8 cellular contexts compared by ENCODE assay signal in the genomic region with DNA sequence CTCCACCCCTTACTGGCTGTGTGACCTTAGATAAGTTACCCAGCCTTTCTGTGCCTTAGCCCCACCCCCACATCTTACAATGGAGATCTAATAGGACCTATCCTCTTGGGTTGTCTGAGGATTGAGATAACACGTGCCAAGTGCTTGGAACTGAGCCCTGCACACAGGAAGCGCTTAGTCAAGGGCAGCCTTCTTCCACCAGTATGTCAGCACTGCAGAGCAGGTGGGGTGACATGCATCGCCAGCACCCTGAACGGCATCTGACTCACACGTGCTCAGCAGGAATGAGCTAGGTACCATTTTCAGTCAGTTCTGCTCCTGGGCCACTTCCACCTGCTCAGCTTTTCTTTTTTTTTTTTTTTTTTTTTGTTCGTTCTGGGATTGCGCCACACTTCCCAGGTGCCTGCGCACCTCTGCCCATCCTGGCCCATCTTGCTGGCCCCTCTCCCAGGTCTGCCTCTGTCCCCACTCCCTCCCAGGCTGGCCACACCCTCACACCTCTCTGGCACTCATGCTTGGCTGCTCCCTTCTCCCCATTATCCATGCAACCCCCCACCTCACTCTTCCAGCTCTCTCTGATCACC. TPM values are rescaled to one million over a fixed set of nuclear protein-coding genes. Genes with fewer than 3 reads are reported as not detected.
A peak's percentile ranks its signal among the peaks of the same experiment; 100 is the strongest.
DNase-seq lines count a peak whose midpoint lies in the region; ATAC-seq, FAIRE-seq and TF ChIP-seq lines count a peak whose summit lies in the region.

No MANE protein-coding gene starts in this region.

- ATAC-seq in CD8-positive, alpha-beta T cell = peak; percentile 41
- ATAC-seq in GM19467 (IDR thresholded peaks at IDR 0.05; ENCODE audit: unreplicated experiment) (peak; percentile 50), HG02571 (IDR thresholded peaks at IDR 0.05; ENCODE audit: unreplicated experiment) (no peak)
- peak; percentile 90 for ATAC-seq in stimulated activated effector memory CD8-positive, alpha-beta T cell treated with anti-CD3 and anti-CD28 coated beads, Interleukin-12 subunit alpha, Interleukin-12 subunit beta, amount 100 ng/mL, for 72 hours

- no peak overlapping the region for H3K4me3 ChIP-seq in CD8-positive, alpha-beta T cell (ENCODE audit: low read depth, low read length)
- no peak overlapping the region for H3K4me3 ChIP-seq in bronchial epithelial cell (ENCODE audit: low read depth, low read length)

- peaks cover 2% of the 10 kb centered on the region for H3K27me3 Mint-ChIP-seq in CD8-positive, alpha-beta T cell (ENCODE audit: low read depth)

- TF ChIP-seq CTCF in CD8-positive, alpha-beta T cell (IDR thresholded peaks at IDR 0.05) = no peak
- TF ChIP-seq CTCF in bronchial epithelial cell (IDR thresholded peaks at IDR 0.05; ENCODE audit: insufficient read depth, low read length, severe bottlenecking) = no peak

- H3K9me3 ChIP-seq in CD8-positive, alpha-beta T cell (ENCODE audit: low read length) = no peaks in the 10 kb centered on the region

- no peak for DNase-seq in CD8-positive, alpha-beta T cell
- DNase-seq in NCI-H1092 treated with DMSO at 0.1 percent for 48 hours (lab: John Stamatoyannopoulos, UW) = peak; percentile 27
- DNase-seq in bronchial epithelial cell (ENCODE audit: low read depth) = peak; percentile 88
- DNase-seq in stimulated activated effector memory CD8-positive, alpha-beta T cell treated with anti-CD3 and anti-CD28 coated beads, Interleukin-12 subunit alpha, Interleukin-12 subunit beta, amount 100 ng/mL, for 72 hours (ENCODE audit: low spot score in 2 of 2) = peak in 1 of 2 donors; percentile 61
- no peak for DNase-seq in NCI-H526 treated with DMSO at 0.1 percent for 48 hours (lab: John Stamatoyannopoulos, UW)
- no peak for DNase-seq in AG08396 (ENCODE audit: low spot score)

- intact Hi-C loops in CD8-positive, alpha-beta T cell (cut with DNase I, micrococcal nuclease) = no loop called here

- H3K4me1 ChIP-seq in CD8-positive, alpha-beta T cell (ENCODE audit: insufficient read depth, low read length) = no peaks in the 10 kb centered on the region

- peak; percentile 62 for FAIRE-seq in bronchial epithelial cell (lab: Jason Lieb, UNC)

- no peak overlapping the region for H3K27ac Mint-ChIP-seq in CD8-positive, alpha-beta T cell
- H3K27ac Mint-ChIP-seq in stimulated activated effector memory CD8-positive, alpha-beta T cell treated with anti-CD3 and anti-CD28 coated beads, Interleukin-12 subunit alpha, Interleukin-12 subunit beta, amount 100 ng/mL, for 72 hours = no peak overlapping the region

- no peak overlapping the region for H3K4me3 Mint-ChIP-seq in CD8-positive, alpha-beta T cell
- no peak overlapping the region for H3K4me3 Mint-ChIP-seq in stimulated activated effector memory CD8-positive, alpha-beta T cell treated with anti-CD3 and anti-CD28 coated beads, Interleukin-12 subunit alpha, Interleukin-12 subunit beta, amount 100 ng/mL, for 72 hours

- peaks cover 2% of the 10 kb centered on the region for H3K4me1 Mint-ChIP-seq in CD8-positive, alpha-beta T cell (ENCODE audit: low read depth)
- peaks cover 35% of the 10 kb centered on the region for H3K4me1 Mint-ChIP-seq in stimulated activated effector memory CD8-positive, alpha-beta T cell treated with anti-CD3 and anti-CD28 coated beads, Interleukin-12 subunit alpha, Interleukin-12 subunit beta, amount 100 ng/mL, for 72 hours

- CTCF ChIA-PET in CD8-positive, alpha-beta T cell (lab: Charles Lee) = interaction anchor here (1.5 kb wide), 1 partner anchor 14 kb away, joined by 4 read pairs; no protein-coding TSS in a partner anchor

- no peak overlapping the region for H3K27ac ChIP-seq in CD8-positive, alpha-beta T cell (ENCODE audit: low read depth, low read length)

- POLR2A ChIA-PET in CD8-positive, alpha-beta T cell (lab: Charles Lee) = no interaction called here

- no peaks in the 10 kb centered on the region for H3K9me3 Mint-ChIP-seq in CD8-positive, alpha-beta T cell
- H3K9me3 Mint-ChIP-seq in stimulated activated effector memory CD8-positive, alpha-beta T cell treated with anti-CD3 and anti-CD28 coated beads, Interleukin-12 subunit alpha, Interleukin-12 subunit beta, amount 100 ng/mL, for 72 hours = no peaks in the 10 kb centered on the region

- H3K36me3 ChIP-seq in CD8-positive, alpha-beta T cell (ENCODE audit: insufficient read depth, low read length) = no peaks in the 10 kb centered on the region
- H3K36me3 ChIP-seq in bronchial epithelial cell (ENCODE audit: control insufficient read depth, insufficient read depth, low read length) = peaks cover 4% of the 10 kb centered on the region

- peaks cover 33% of the 10 kb centered on the region for H3K36me3 Mint-ChIP-seq in CD8-positive, alpha-beta T cell
- peaks cover 5% of the 10 kb centered on the region for H3K36me3 Mint-ChIP-seq in stimulated activated effector memory CD8-positive, alpha-beta T cell treated with anti-CD3 and anti-CD28 coated beads, Interleukin-12 subunit alpha, Interleukin-12 subunit beta, amount 100 ng/mL, for 72 hours

- H3K27me3 ChIP-seq in CD8-positive, alpha-beta T cell (ENCODE audit: insufficient read depth, low read length) = no peaks in the 10 kb centered on the region
- no peaks in the 10 kb centered on the region for H3K27me3 ChIP-seq in bronchial epithelial cell (ENCODE audit: control insufficient read depth, insufficient read depth, low read length)

RNA-seq across cellular contexts. Expression of gene LGMN, which starts 19.6 kb away (rescaled TPM):
- 1 to 10 TPM; 2.4 to 3.4 TPM for total RNA-seq in CD8-positive, alpha-beta T cell
- 34.0 and 59.3 TPM in 2 replicates for total RNA-seq in bronchial epithelial cell

Comparison
In these comparisons a context has a peak if more than half of its experiments do, and no peak if none do; other contexts are left out.
1. DNase-seq: peak in NCI-H1092 treated with DMSO at 0.1 percent for 48 hours (single experiment) and bronchial epithelial cell (single experiment); none in CD8-positive, alpha-beta T cell (0 of 7), NCI-H526 treated with DMSO at 0.1 percent for 48 hours (single experiment) and AG08396 (single experiment).